ENCODE assay signal across 9 cellular contexts in genomic region chr19:47247308-47247990, GRCh38. TPM values are rescaled to one million over a fixed set of nuclear protein-coding genes. Genes with fewer than 3 reads are reported as not detected.
DNase-seq lines count a peak whose midpoint lies in the region; ATAC-seq and TF ChIP-seq lines count a peak whose summit lies in the region.
"Had no signal": no experiment of that assay in that cellular context is flagged by ENCODE, and none has a peak within 500 bp of the region (broad histone marks: within the 10 kb centered on the region; RNA-seq: fewer than 3 reads in every experiment).

No MANE protein-coding gene starts in this region.

- no peak overlapping the region for H3K27ac ChIP-seq in CD4-positive, CD25-positive, alpha-beta regulatory T cell (ENCODE audit: insufficient read depth, low read length, poor library complexity, severe bottlenecking)
- H3K27ac ChIP-seq in HL-60 (replicated peaks): no peak overlapping the region

- TF ChIP-seq CTCF in HL-60 (IDR thresholded peaks at IDR 0.05; ENCODE audit: insufficient read depth, low read length): peak; percentile 82

- peaks cover 14% of the 10 kb centered on the region for H3K4me1 ChIP-seq in CD4-positive, CD25-positive, alpha-beta regulatory T cell (ENCODE audit: control insufficient read depth, insufficient read depth, low read length, poor library complexity, severe bottlenecking)

- intact Hi-C loops in posterior cingulate gyrus (cut with DNase I): no loop called here

- H3K4me3 Mint-ChIP-seq in CD4-positive, CD25-positive, alpha-beta regulatory T cell: peak overlapping the region in 2 of 4 donors; percentile 25 to 76
- H3K4me3 Mint-ChIP-seq: stimulated activated naive CD8-positive, alpha-beta T cell treated with anti-CD3 and anti-CD28 coated beads, Interleukin-15, Interleukin-2, amounts not matched to agents 100 ng/mL and 50 ng/mL, for 24 hours had no signal

- H3K9me3 ChIP-seq in CD4-positive, CD25-positive, alpha-beta regulatory T cell (ENCODE audit: control insufficient read depth in 2 of 2, low read length in 2 of 2): no peaks in the 10 kb centered on the region

- no peak for ATAC-seq in CD4-positive, CD25-positive, alpha-beta regulatory T cell (ENCODE audit: low read depth in 2 of 2)
- ATAC-seq in HG03039 (IDR thresholded peaks at IDR 0.05; ENCODE audit: unreplicated experiment): no peak

- H3K4me3 ChIP-seq in CD4-positive, CD25-positive, alpha-beta regulatory T cell (ENCODE audit: low read depth, low read length): no peak overlapping the region
- H3K4me3 ChIP-seq in HL-60 (replicated peaks; ENCODE audit: insufficient read depth, low read length): no peak overlapping the region

- no peaks in the 10 kb centered on the region for H3K36me3 ChIP-seq in CD4-positive, CD25-positive, alpha-beta regulatory T cell (ENCODE audit: control insufficient read depth, insufficient read depth, low read length)

- H3K9me3 Mint-ChIP-seq in CD4-positive, CD25-positive, alpha-beta regulatory T cell: no peaks in the 10 kb centered on the region
- H3K9me3 Mint-ChIP-seq: stimulated activated naive CD8-positive, alpha-beta T cell treated with anti-CD3 and anti-CD28 coated beads, Interleukin-15, Interleukin-2, amounts not matched to agents 100 ng/mL and 50 ng/mL, for 24 hours had no signal

- peaks cover 5 to 22% (median 14%) of the 10 kb centered on the region in 4 donors for H3K4me1 Mint-ChIP-seq in CD4-positive, CD25-positive, alpha-beta regulatory T cell

- H3K27me3 ChIP-seq in CD4-positive, CD25-positive, alpha-beta regulatory T cell (ENCODE audit: control insufficient read depth, insufficient read depth, low read length): no peaks in the 10 kb centered on the region
- peaks cover 3% of the 10 kb centered on the region for H3K27me3 ChIP-seq in HL-60 (ENCODE audit: insufficient read depth, poor library complexity, severe bottlenecking)

- H3K27me3 Mint-ChIP-seq in CD4-positive, CD25-positive, alpha-beta regulatory T cell: no peaks in the 10 kb centered on the region
- H3K27me3 Mint-ChIP-seq: stimulated activated naive CD8-positive, alpha-beta T cell treated with anti-CD3 and anti-CD28 coated beads, Interleukin-15, Interleukin-2, amounts not matched to agents 100 ng/mL and 50 ng/mL, for 24 hours had no signal

- H3K27ac Mint-ChIP-seq in CD4-positive, CD25-positive, alpha-beta regulatory T cell: peak overlapping the region in 2 of 3 donors; percentile 17 to 23
- H3K27ac Mint-ChIP-seq: stimulated activated naive CD8-positive, alpha-beta T cell treated with anti-CD3 and anti-CD28 coated beads, Interleukin-15, Interleukin-2, amounts not matched to agents 100 ng/mL and 50 ng/mL, for 24 hours had no signal

- DNase-seq in CD4-positive, CD25-positive, alpha-beta regulatory T cell: peak; percentile 65 to 81 (median 73)
- DNase-seq in HL-60 (ENCODE audit: low read depth in 1 of 2, low spot score in 1 of 2) (peak; percentile 62 to 74), SK-N-DZ (ENCODE audit: low spot score) (peak; percentile 53), glomerular visceral epithelial cell (ENCODE audit: extremely low spot score) (peak; percentile 69), posterior cingulate gyrus (peak in 9 of 10 donors; percentile 68 to 97 (median 81)), cortex of kidney (lab: John Stamatoyannopoulos, UW) (no peak)
- DNase-seq in activated naive CD4-positive, alpha-beta T cell treated with Interleukin-2 at 50 U/mL for 16 hours: peak; percentile 82

- H3K36me3 Mint-ChIP-seq in CD4-positive, CD25-positive, alpha-beta regulatory T cell: no peaks in the 10 kb centered on the region

RNA-seq across cellular contexts. Expression of gene CCDC9, which starts 8.9 kb away (rescaled TPM):
- 44.1 TPM for total RNA-seq in CD4-positive, CD25-positive, alpha-beta regulatory T cell
- 10 to 100 TPM in 3 of 4 donors, 1 to 10 TPM in 1; 7.3 to 14.5 (median 12.6) TPM for polyA plus RNA-seq in CD4-positive, CD25-positive, alpha-beta regulatory T cell
- 1.4 and 3.0 TPM in 2 replicates for polyA plus RNA-seq in SK-N-DZ (2014; cell fraction: cytosol; rRNA removed)
- polyA plus RNA-seq in SK-N-DZ (2014; cell fraction: nucleus; rRNA removed): 3.2 and 3.6 TPM in 2 replicates

RNA-seq across cellular contexts. Expression of gene BBC3, which starts 16.4 kb away (rescaled TPM):
- total RNA-seq in CD4-positive, CD25-positive, alpha-beta regulatory T cell: 21.2 TPM
- polyA plus RNA-seq in CD4-positive, CD25-positive, alpha-beta regulatory T cell: 1 to 10 TPM; 4.2 to 6.7 (median 5.4) TPM
- 5.3 and 8.5 TPM in 2 replicates for polyA plus RNA-seq in SK-N-DZ (2014; cell fraction: cytosol; rRNA removed)
- 6.3 and 9.1 TPM in 2 replicates for polyA plus RNA-seq in SK-N-DZ (2014; cell fraction: nucleus; rRNA removed)

RNA-seq across cellular contexts. Expression of gene INAFM1, which starts 27.2 kb away (rescaled TPM):
- total RNA-seq in CD4-positive, CD25-positive, alpha-beta regulatory T cell: 11.0 TPM
- 1 to 10 TPM; 1.5 to 3.6 (median 2.1) TPM for polyA plus RNA-seq in CD4-positive, CD25-positive, alpha-beta regulatory T cell
- polyA plus RNA-seq in SK-N-DZ (2014; cell fraction: cytosol; rRNA removed): 2.1 and 2.9 TPM in 2 replicates
- 2.4 and 7.3 TPM in 2 replicates for polyA plus RNA-seq in SK-N-DZ (2014; cell fraction: nucleus; rRNA removed)
